19 cellular contexts compared by ENCODE assay signal in genomic region chrX:133267621-133268020, GRCh38. TPM values are rescaled to one million over a fixed set of nuclear protein-coding genes. Genes with fewer than 3 reads are reported as not detected.
DNase-seq lines count a peak whose midpoint lies in the region; ATAC-seq and TF ChIP-seq lines count a peak whose summit lies in the region.
"Had no signal": no experiment of that assay in that cellular context is flagged by ENCODE, and none has a peak within 500 bp of the region (broad histone marks: within the 10 kb centered on the region; RNA-seq: fewer than 3 reads in every experiment).

No MANE protein-coding gene starts in this region.

- H3K36me3 ChIP-seq in left lung (no peaks in the 10 kb centered on the region), neural progenitor cell (no peaks in the 10 kb centered on the region)

- H4K20me1 ChIP-seq in neural progenitor cell (ENCODE audit: low read depth): no peaks in the 10 kb centered on the region

- peaks cover 19% of the 10 kb centered on the region for H3F3A ChIP-seq in neural progenitor cell (ENCODE audit: low read depth)

- H3K4me3 ChIP-seq in left lung: no peak overlapping the region
- no peak overlapping the region for H3K4me3 ChIP-seq in neural progenitor cell
- H3K4me3 ChIP-seq: GM12878, GM23248 had no signal

- H3K9me3 ChIP-seq in left lung (no peaks in the 10 kb centered on the region), neural progenitor cell (ENCODE audit: low read depth) (no peaks in the 10 kb centered on the region)
- H3K9me3 ChIP-seq: Caco-2 had no signal

- peak overlapping the region; percentile 33 for H3K4me3 Mint-ChIP-seq in neural progenitor cell
- H3K4me3 Mint-ChIP-seq: CD4-positive, CD25-positive, alpha-beta regulatory T cell; CD8-positive, alpha-beta T cell had no signal

- TF ChIP-seq CTCF in left lung (IDR thresholded peaks at IDR 0.05): no peak
- no peak for TF ChIP-seq CTCF in neural progenitor cell (IDR thresholded peaks at IDR 0.05)

- no peak for TF ChIP-seq EP300 in Ishikawa (IDR thresholded peaks at IDR 0.05; ENCODE audit: borderline replicate concordance)

- H3K4me1 Mint-ChIP-seq in neural progenitor cell: peaks cover 53% of the 10 kb centered on the region
- H3K4me1 Mint-ChIP-seq: CD4-positive, CD25-positive, alpha-beta regulatory T cell had no signal

- intact Hi-C loops in left lung (cut with DNase I): no loop called here
- intact Hi-C loops in posterior vena cava (cut with DNase I): no loop called here

- H3K27ac ChIP-seq in left lung (no peak overlapping the region), neural progenitor cell (no peak overlapping the region)
- H3K27ac ChIP-seq: GM23248 had no signal

- peak overlapping the region; percentile 41 for H3K4me2 ChIP-seq in neural progenitor cell

- H3K79me2 ChIP-seq in neural progenitor cell (ENCODE audit: low read depth): no peaks in the 10 kb centered on the region

- peak; percentile 71 for ATAC-seq in left lung
- ATAC-seq: CD8-positive, alpha-beta T cell; GM12878 had no signal

- DNase-seq in left lung (no peak), neural progenitor cell (ENCODE audit: low spot score) (no peak), posterior vena cava (ENCODE audit: low spot score) (no peak), UCSD-AML1 (lab: John Stamatoyannopoulos, UW; ENCODE audit: unreplicated experiment) (no peak), NCI-H345 treated with DMSO at 0.1 percent for 48 hours (lab: John Stamatoyannopoulos, UW; ENCODE audit: unreplicated experiment) (no peak)
- DNase-seq: C1 segment of cervical spinal cord; Caco-2; CD4-positive, CD25-positive, alpha-beta regulatory T cell; CD8-positive, alpha-beta T cell; DMS153; DND-41; GDM1; GM23248; H7; HCEC 1CT had no signal

- H3K4me1 ChIP-seq in left lung (no peaks in the 10 kb centered on the region), neural progenitor cell (peaks cover 23% of the 10 kb centered on the region)

- no peaks in the 10 kb centered on the region for H3K9me3 Mint-ChIP-seq in neural progenitor cell
- H3K9me3 Mint-ChIP-seq: CD8-positive, alpha-beta T cell had no signal

- H3K27ac Mint-ChIP-seq in neural progenitor cell: peak overlapping the region; percentile 10
- H3K27ac Mint-ChIP-seq: CD4-positive, CD25-positive, alpha-beta regulatory T cell; CD8-positive, alpha-beta T cell had no signal

- no peaks in the 10 kb centered on the region for H3K36me3 Mint-ChIP-seq in neural progenitor cell
- H3K36me3 Mint-ChIP-seq: CD4-positive, CD25-positive, alpha-beta regulatory T cell; CD8-positive, alpha-beta T cell had no signal

- TF ChIP-seq RAD21 in Ishikawa (IDR thresholded peaks at IDR 0.05; ENCODE audit: low read depth): no peak

- H3K27me3 ChIP-seq in left lung (no peaks in the 10 kb centered on the region), neural progenitor cell (no peaks in the 10 kb centered on the region)

- peaks cover 25% of the 10 kb centered on the region for H3K27me3 Mint-ChIP-seq in neural progenitor cell (ENCODE audit: insufficient read depth, low read depth)
- H3K27me3 Mint-ChIP-seq: CD4-positive, CD25-positive, alpha-beta regulatory T cell had no signal

- no peak overlapping the region for H3K9ac ChIP-seq in neural progenitor cell
- H3K9ac ChIP-seq: GM23248 had no signal

- H2AFZ ChIP-seq in neural progenitor cell (replicated peaks): no peak overlapping the region
- H2AFZ ChIP-seq: GM23248 had no signal

TF ChIP-seq in Ishikawa, 13 proteins besides CTCF, POLR2A, EP300 and RAD21:
- peak; percentile 93 for TF ChIP-seq CEBPB (IDR thresholded peaks at IDR 0.05)
- TF ChIP-seq FOXM1 (IDR thresholded peaks at IDR 0.05; ENCODE audit: borderline replicate concordance, low read depth): no peak

RNA-seq across cellular contexts. Expression of gene TFDP3, which starts 49.5 kb away (rescaled TPM):
- total RNA-seq in left lung (not detected), neural progenitor cell (ENCODE audit: low replicate concordance) (not detected in 2 replicates), posterior vena cava (not detected)
- total RNA-seq: A172; Caco-2; CD4-positive, CD25-positive, alpha-beta regulatory T cell; CD8-positive, alpha-beta T cell; GM12878; GM23248; H1; H7 had no signal
